1 cellular context compared by ENCODE assay signal in the genomic region with DNA sequence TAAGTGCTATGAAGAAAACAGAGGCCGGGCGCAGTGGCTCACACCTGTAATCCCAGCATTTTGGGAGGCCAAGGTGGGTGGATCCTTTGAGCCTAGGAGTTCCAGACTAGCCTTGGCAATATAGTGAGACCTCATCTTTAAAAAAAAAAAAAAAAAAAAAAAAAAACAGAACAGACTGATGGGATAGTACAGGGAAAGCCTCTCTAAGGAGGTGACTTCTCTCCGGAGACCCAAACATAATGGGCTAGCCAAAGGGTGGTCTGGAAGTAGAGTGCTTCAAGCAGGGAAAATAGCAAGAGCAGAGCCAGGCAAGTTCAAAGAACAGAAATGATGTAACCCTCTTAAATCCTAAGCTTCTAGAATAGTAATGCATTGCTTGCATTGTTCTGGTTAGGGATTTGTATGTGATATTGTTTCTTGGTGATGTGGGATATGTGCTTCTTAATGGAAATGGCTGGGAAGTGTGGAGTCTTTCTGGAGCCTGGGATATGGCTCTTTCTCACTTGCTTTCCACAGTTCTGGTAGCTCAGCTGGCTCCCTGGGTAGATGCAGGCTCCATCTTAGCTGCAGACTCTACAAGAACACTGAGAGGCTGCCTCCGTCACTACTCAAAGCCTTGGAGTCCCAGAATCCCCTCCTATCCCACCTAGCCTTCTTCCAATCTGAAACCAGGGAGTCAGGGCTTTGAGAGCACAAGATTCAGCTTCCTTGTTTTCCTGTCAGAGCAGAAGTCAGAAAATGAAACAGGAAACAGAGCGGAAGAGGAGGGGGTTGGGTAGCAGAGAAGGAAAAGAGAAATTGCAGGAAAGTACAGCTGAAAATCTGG.
TF ChIP-seq lines count a peak whose summit lies in the region.

No MANE protein-coding gene starts in this region.

TF ChIP-seq in GM23338, 12 proteins besides CTCF, POLR2A, EP300 and RAD21:
- TF ChIP-seq, protein P1, sequence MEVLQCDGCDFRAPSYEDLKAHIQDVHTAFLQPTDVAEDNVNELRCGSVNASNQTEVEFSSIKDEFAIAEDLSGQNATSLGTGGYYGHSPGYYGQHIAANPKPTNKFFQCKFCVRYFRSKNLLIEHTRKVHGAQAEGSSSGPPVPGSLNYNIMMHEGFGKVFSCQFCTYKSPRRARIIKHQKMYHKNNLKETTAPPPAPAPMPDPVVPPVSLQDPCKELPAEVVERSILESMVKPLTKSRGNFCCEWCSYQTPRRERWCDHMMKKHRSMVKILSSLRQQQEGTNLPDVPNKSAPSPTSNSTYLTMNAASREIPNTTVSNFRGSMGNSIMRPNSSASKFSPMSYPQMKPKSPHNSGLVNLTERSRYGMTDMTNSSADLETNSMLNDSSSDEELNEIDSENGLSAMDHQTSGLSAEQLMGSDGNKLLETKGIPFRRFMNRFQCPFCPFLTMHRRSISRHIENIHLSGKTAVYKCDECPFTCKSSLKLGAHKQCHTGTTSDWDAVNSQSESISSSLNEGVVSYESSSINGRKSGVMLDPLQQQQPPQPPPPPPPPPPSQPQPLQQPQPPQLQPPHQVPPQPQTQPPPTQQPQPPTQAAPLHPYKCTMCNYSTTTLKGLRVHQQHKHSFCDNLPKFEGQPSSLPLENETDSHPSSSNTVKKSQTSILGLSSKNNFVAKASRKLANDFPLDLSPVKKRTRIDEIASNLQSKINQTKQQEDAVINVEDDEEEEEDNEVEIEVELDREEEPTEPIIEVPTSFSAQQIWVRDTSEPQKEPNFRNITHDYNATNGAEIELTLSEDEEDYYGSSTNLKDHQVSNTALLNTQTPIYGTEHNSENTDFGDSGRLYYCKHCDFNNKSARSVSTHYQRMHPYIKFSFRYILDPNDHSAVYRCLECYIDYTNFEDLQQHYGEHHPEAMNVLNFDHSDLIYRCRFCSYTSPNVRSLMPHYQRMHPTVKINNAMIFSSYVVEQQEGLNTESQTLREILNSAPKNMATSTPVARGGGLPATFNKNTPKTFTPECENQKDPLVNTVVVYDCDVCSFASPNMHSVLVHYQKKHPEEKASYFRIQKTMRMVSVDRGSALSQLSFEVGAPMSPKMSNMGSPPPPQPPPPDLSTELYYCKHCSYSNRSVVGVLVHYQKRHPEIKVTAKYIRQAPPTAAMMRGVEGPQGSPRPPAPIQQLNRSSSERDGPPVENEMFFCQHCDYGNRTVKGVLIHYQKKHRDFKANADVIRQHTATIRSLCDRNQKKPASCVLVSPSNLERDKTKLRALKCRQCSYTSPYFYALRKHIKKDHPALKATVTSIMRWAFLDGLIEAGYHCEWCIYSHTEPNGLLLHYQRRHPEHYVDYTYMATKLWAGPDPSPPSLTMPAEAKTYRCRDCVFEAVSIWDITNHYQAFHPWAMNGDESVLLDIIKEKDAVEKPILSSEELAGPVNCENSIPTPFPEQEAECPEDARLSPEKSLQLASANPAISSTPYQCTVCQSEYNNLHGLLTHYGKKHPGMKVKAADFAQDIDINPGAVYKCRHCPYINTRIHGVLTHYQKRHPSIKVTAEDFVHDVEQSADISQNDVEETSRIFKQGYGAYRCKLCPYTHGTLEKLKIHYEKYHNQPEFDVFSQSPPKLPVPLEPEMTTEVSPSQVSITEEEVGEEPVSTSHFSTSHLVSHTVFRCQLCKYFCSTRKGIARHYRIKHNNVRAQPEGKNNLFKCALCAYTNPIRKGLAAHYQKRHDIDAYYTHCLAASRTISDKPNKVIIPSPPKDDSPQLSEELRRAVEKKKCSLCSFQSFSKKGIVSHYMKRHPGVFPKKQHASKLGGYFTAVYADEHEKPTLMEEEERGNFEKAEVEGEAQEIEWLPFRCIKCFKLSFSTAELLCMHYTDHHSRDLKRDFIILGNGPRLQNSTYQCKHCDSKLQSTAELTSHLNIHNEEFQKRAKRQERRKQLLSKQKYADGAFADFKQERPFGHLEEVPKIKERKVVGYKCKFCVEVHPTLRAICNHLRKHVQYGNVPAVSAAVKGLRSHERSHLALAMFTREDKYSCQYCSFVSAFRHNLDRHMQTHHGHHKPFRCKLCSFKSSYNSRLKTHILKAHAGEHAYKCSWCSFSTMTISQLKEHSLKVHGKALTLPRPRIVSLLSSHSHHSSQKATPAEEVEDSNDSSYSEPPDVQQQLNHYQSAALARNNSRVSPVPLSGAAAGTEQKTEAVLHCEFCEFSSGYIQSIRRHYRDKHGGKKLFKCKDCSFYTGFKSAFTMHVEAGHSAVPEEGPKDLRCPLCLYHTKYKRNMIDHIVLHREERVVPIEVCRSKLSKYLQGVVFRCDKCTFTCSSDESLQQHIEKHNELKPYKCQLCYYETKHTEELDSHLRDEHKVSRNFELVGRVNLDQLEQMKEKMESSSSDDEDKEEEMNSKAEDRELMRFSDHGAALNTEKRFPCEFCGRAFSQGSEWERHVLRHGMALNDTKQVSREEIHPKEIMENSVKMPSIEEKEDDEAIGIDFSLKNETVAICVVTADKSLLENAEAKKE (CRISPR knock-in tag; IDR thresholded peaks at IDR 0.05), result no peak
- no peak for TF ChIP-seq ZNF331 (CRISPR knock-in tag; IDR thresholded peaks at IDR 0.05; ENCODE audit: low read depth)
